Comparison of ENCODE assay signal across 9 cellular contexts in genomic region chr2:60867848-60868247, GRCh38. TPM values are rescaled to one million over a fixed set of nuclear protein-coding genes. Genes with fewer than 3 reads are reported as not detected.
DNase-seq lines count a peak whose midpoint lies in the region; ATAC-seq and TF ChIP-seq lines count a peak whose summit lies in the region.
"Had no signal": no experiment of that assay in that cellular context is flagged by ENCODE, and none has a peak within 500 bp of the region (broad histone marks: within the 10 kb centered on the region; RNA-seq: fewer than 3 reads in every experiment).

No MANE protein-coding gene starts in this region.

- TF ChIP-seq CTCF in CD14-positive monocyte (IDR thresholded peaks at IDR 0.05), result no peak
- no peak for TF ChIP-seq CTCF in hepatocyte (IDR thresholded peaks at IDR 0.05; ENCODE audit: poor library complexity)
- TF ChIP-seq CTCF in vagina (IDR thresholded peaks at IDR 0.05), result no peak
- TF ChIP-seq CTCF in ovary (IDR thresholded peaks at IDR 0.05), result no peak

- H3K9me3 ChIP-seq in hepatocyte (ENCODE audit: low read depth) (no peaks in the 10 kb centered on the region), vagina (no peaks in the 10 kb centered on the region), ovary (no peaks in the 10 kb centered on the region)

- intact Hi-C loops in CD14-positive monocyte (cut with micrococcal nuclease), result loop anchor here in 1 of 2 donors (5.0 kb wide), 1 partner anchor 71 kb away; no protein-coding TSS in a partner anchor
- intact Hi-C loops in activated CD4-positive, alpha-beta memory T cell treated with anti-CD3 and anti-CD28 coated beads for 36 hours (cut with micrococcal nuclease), result no loop called here
- intact Hi-C loops in vagina (cut with DNase I), result no loop called here
- intact Hi-C loops in ovary (cut with DNase I), result no loop called here

- peaks cover 27% of the 10 kb centered on the region for H3K4me1 Mint-ChIP-seq in CD14-positive monocyte
- H3K4me1 Mint-ChIP-seq in activated CD4-positive, alpha-beta memory T cell treated with anti-CD3 and anti-CD28 coated beads for 36 hours (ENCODE audit: low read depth), result peaks cover 27% of the 10 kb centered on the region

- DNase-seq in CD14-positive monocyte (ENCODE audit: low spot score), result peak; percentile 87
- DNase-seq in activated CD4-positive, alpha-beta memory T cell treated with anti-CD3 and anti-CD28 coated beads for 36 hours, result peak; percentile 31
- DNase-seq in hepatocyte (ENCODE audit: low spot score), result no peak
- DNase-seq in vagina (ENCODE audit: extremely low spot score in 2 of 2), result no peak
- no peak for DNase-seq in ovary
- DNase-seq in NCI-H226, result no peak
- DNase-seq: NCI-H1092 had no signal

- no peak for TF ChIP-seq EP300 in ovary (IDR thresholded peaks at IDR 0.05)

- WGBS in hepatocyte (ENCODE audit: low lambda C conversion rate, missing lambda C conversion rate), result 74% methylated on average over 5 of the region's 5 CpGs
- WGBS in ovary, 3 donors, result 72 to 79% (median 78%) methylated on average over 5 of the region's 5 CpGs

- H3K27me3 ChIP-seq in hepatocyte (no peaks in the 10 kb centered on the region), vagina (no peaks in the 10 kb centered on the region), ovary (no peaks in the 10 kb centered on the region)

- no peak overlapping the region for H3K27ac ChIP-seq in hepatocyte
- H3K27ac ChIP-seq in vagina, result no peak overlapping the region
- H3K27ac ChIP-seq in ovary, result no peak overlapping the region

- no peaks in the 10 kb centered on the region for H3K27me3 Mint-ChIP-seq in CD14-positive monocyte (ENCODE audit: low read depth in 3 of 3)
- H3K27me3 Mint-ChIP-seq in activated CD4-positive, alpha-beta memory T cell treated with anti-CD3 and anti-CD28 coated beads for 36 hours, result no peaks in the 10 kb centered on the region

- no peaks in the 10 kb centered on the region for H4K20me1 ChIP-seq in hepatocyte (ENCODE audit: insufficient read depth, poor library complexity, severe bottlenecking)

- peak overlapping the region in 1 of 2 donors; percentile 67 for H3K4me3 Mint-ChIP-seq in CD14-positive monocyte
- no peak overlapping the region for H3K4me3 Mint-ChIP-seq in activated CD4-positive, alpha-beta memory T cell treated with anti-CD3 and anti-CD28 coated beads for 36 hours

- no peak overlapping the region for H3K4me2 ChIP-seq in hepatocyte

- no peaks in the 10 kb centered on the region for H3K79me2 ChIP-seq in hepatocyte

- peak overlapping the region; percentile 90 to 96 (median 95) for H3K27ac Mint-ChIP-seq in CD14-positive monocyte
- H3K27ac Mint-ChIP-seq in activated CD4-positive, alpha-beta memory T cell treated with anti-CD3 and anti-CD28 coated beads for 36 hours, result peak overlapping the region; percentile 66

- H3K4me1 ChIP-seq in hepatocyte (ENCODE audit: insufficient read depth), result no peaks in the 10 kb centered on the region
- no peaks in the 10 kb centered on the region for H3K4me1 ChIP-seq in vagina
- H3K4me1 ChIP-seq in ovary (ENCODE audit: insufficient read depth), result no peaks in the 10 kb centered on the region

- peak overlapping the region; percentile 36 for H2AFZ ChIP-seq in hepatocyte

- TF ChIP-seq POLR2A in vagina (IDR thresholded peaks at IDR 0.05) (no peak), ovary (IDR thresholded peaks at IDR 0.05) (no peak)

- no peaks in the 10 kb centered on the region for H3K9me2 ChIP-seq in hepatocyte (replicated peaks; ENCODE audit: insufficient read depth)

- peaks cover 9 to 27% (median 19%) of the 10 kb centered on the region in 7 donors for H3K9me3 Mint-ChIP-seq in CD14-positive monocyte
- peaks cover 23% of the 10 kb centered on the region for H3K9me3 Mint-ChIP-seq in activated CD4-positive, alpha-beta memory T cell treated with anti-CD3 and anti-CD28 coated beads for 36 hours

- ATAC-seq in HG03354 (IDR thresholded peaks at IDR 0.05; ENCODE audit: poor library complexity, severe bottlenecking, unreplicated experiment) (peak; percentile 51), HG03196 (IDR thresholded peaks at IDR 0.05; ENCODE audit: unreplicated experiment) (no peak)

- CTCF ChIA-PET in activated CD4-positive, alpha-beta memory T cell treated with anti-CD3 and anti-CD28 coated beads for 36 hours (lab: Charles Lee), result interaction anchor here (1.2 to 1.4 kb wide), 2 partner anchors 14 to 26 kb away, joined by 3 to 7 read pairs; partner anchors contain the start of gene REL

- no peaks in the 10 kb centered on the region for H3K36me3 ChIP-seq in hepatocyte (replicated peaks; ENCODE audit: insufficient read depth, low read depth)
- no peaks in the 10 kb centered on the region for H3K36me3 ChIP-seq in vagina
- H3K36me3 ChIP-seq in ovary, result no peaks in the 10 kb centered on the region

- peaks cover 12 to 28% of the 10 kb centered on the region in 2 donors for H3K36me3 Mint-ChIP-seq in CD14-positive monocyte
- H3K36me3 Mint-ChIP-seq in activated CD4-positive, alpha-beta memory T cell treated with anti-CD3 and anti-CD28 coated beads for 36 hours, result peaks cover 16% of the 10 kb centered on the region

- H3K4me3 ChIP-seq in hepatocyte (no peak overlapping the region), vagina (no peak overlapping the region), ovary (no peak overlapping the region)

- POLR2A ChIA-PET in activated CD4-positive, alpha-beta memory T cell treated with anti-CD3 and anti-CD28 coated beads for 36 hours (lab: Charles Lee), result interaction anchor here (2.0 kb wide), 1 partner anchor 14 kb away, joined by 6 read pairs; the partner anchor contains the start of gene REL

RNA-seq across cellular contexts. Expression of gene REL, which starts 13.5 kb away (rescaled TPM):
- polyA plus RNA-seq in CD14-positive monocyte (10 to 100 TPM; 18.3 to 34.3 TPM), hepatocyte (2.8 and 4.2 TPM in 2 replicates), ovary (1 to 10 TPM; 3.8 to 6.1 TPM)
- total RNA-seq in activated CD4-positive, alpha-beta memory T cell treated with anti-CD3 and anti-CD28 coated beads for 36 hours, result 10 to 100 TPM; 37.1 to 38.1 TPM
- total RNA-seq in hepatocyte (9.5 and 12.3 TPM in 2 replicates), vagina (29.0 TPM), ovary (10 to 100 TPM; 16.0 to 45.1 (median 20.9) TPM)

Comparison
In these comparisons a context has a peak if more than half of its experiments do, and no peak if none do; other contexts are left out.
1. DNase-seq: peak in CD14-positive monocyte (single experiment) and activated CD4-positive, alpha-beta memory T cell treated with anti-CD3 and anti-CD28 coated beads for 36 hours (single experiment); none in hepatocyte (single experiment), vagina (0 of 2), ovary (0 of 5) and NCI-H226 (single experiment).